1 cellular context compared by ENCODE assay signal in genomic region chr3:4986611-4987373, GRCh38.
TF ChIP-seq lines count a peak whose summit lies in the region.

No MANE protein-coding gene starts in this region.

TF ChIP-seq in K562, 482 proteins besides CTCF, POLR2A, EP300 and RAD21 (continued from another document and continues in another):
- TF ChIP-seq STAT6 (CRISPR knock-in tag; IDR thresholded peaks at IDR 0.05) (no peak), NR4A1 (CRISPR knock-in tag; IDR thresholded peaks at IDR 0.05) (peak; percentile 91; the same call in 1 of the 2 replicates), NR4A1 (tag; IDR thresholded peaks at IDR 0.05) (peak; percentile 87; the same call in 1 of the 2 replicates), ZNF224 (CRISPR knock-in tag; IDR thresholded peaks at IDR 0.05) (no peak), HMG20A (CRISPR knock-in tag; conservative IDR thresholded peaks at IDR 0.05) (no peak), HNRNPLL (IDR thresholded peaks at IDR 0.05; ENCODE audit: low read depth, low read length, poor library complexity, severe bottlenecking) (peak; percentile 54), SREBF1 (IDR thresholded peaks at IDR 0.05; ENCODE audit: borderline replicate concordance, low read depth, low read length) (0 out of 2 replicates have a peak, but pooled peaks have one; percentile 34), SMC3 (conservative IDR thresholded peaks at IDR 0.05; ENCODE audit: insufficient read depth, low read depth, low read length) (0 out of 2 replicates have a peak, but pooled peaks have one; percentile 18), IFI16 (CRISPR knock-in tag; IDR thresholded peaks at IDR 0.05) (peak; percentile 48), RBM25 (IDR thresholded peaks at IDR 0.05; ENCODE audit: low read depth, low read length, severe bottlenecking) (no peak), GTF2B (IDR thresholded peaks at IDR 0.05; ENCODE audit: extremely low read depth, insufficient read length) (no peak), HNRNPL (IDR thresholded peaks at IDR 0.05; ENCODE audit: low read depth, low read length) (peak; percentile 99), ZNF695 (CRISPR knock-in tag; IDR thresholded peaks at IDR 0.05) (no peak), MXI1 (IDR thresholded peaks at IDR 0.05; ENCODE audit: low read depth, low read length) (peak; percentile 69), PML (IDR thresholded peaks at IDR 0.05; ENCODE audit: low read length) (no peak), FOXK1 (CRISPR knock-in tag; IDR thresholded peaks at IDR 0.05; ENCODE audit: borderline replicate concordance) (no peak; the same call in 1 of the 2 replicates), NKRF (IDR thresholded peaks at IDR 0.05; ENCODE audit: borderline replicate concordance) (peak; percentile 65; the same call in 1 of the 2 replicates), AFF4 (CRISPR knock-in tag; IDR thresholded peaks at IDR 0.05) (peak; percentile 81; the same call in 1 of the 2 replicates), GTF2E2 (tag; IDR thresholded peaks at IDR 0.05) (no peak), HMBOX1 (IDR thresholded peaks at IDR 0.05) (peak; percentile 61; the same call in 1 of the 2 replicates), ZNF347 (CRISPR knock-in tag; IDR thresholded peaks at IDR 0.05; ENCODE audit: low read depth) (no peak), CBX5 (IDR thresholded peaks at IDR 0.05; ENCODE audit: borderline replicate concordance, low read depth) (peak; percentile 95), GATAD2B (IDR thresholded peaks at IDR 0.05; ENCODE audit: borderline replicate concordance) (no peak), ZBTB49 (CRISPR knock-in tag; IDR thresholded peaks at IDR 0.05; ENCODE audit: borderline replicate concordance) (no peak), SNRNP70 (optimal IDR thresholded peaks at IDR 0.05; ENCODE audit: low read depth, low read length) (no peak), CREB3 (tag; conservative IDR thresholded peaks at IDR 0.05; ENCODE audit: low read depth) (peak; percentile 58; the same call in 1 of the 2 replicates), HDAC2 (IDR thresholded peaks at IDR 0.05) (peak; percentile 32; the same call in 1 of the 2 replicates), CHCHD3 (CRISPR knock-in tag; IDR thresholded peaks at IDR 0.05) (peak; percentile 59; the same call in 1 of the 2 replicates), ETV1 (tag; conservative IDR thresholded peaks at IDR 0.05; ENCODE audit: low read depth) (peak; percentile 54), KLF16 (IDR thresholded peaks at IDR 0.05) (peak; percentile 54; the same call in 1 of the 2 replicates), CBX3 (IDR thresholded peaks at IDR 0.05; ENCODE audit: borderline replicate concordance in 1 of 2, low read length in 2 of 2) (peak in 1 of 2 experiments; percentile 75; a peak in 1 of 3 replicates), GATAD2A (IDR thresholded peaks at IDR 0.05) (peak; percentile 99), PCBP1 (IDR thresholded peaks at IDR 0.05; ENCODE audit: low read depth, low read length, poor library complexity, severe bottlenecking) (peak; percentile 89), POLR2G (IDR thresholded peaks at IDR 0.05; ENCODE audit: low read depth, low read length) (peak; percentile 97)
